In the genomic region with DNA sequence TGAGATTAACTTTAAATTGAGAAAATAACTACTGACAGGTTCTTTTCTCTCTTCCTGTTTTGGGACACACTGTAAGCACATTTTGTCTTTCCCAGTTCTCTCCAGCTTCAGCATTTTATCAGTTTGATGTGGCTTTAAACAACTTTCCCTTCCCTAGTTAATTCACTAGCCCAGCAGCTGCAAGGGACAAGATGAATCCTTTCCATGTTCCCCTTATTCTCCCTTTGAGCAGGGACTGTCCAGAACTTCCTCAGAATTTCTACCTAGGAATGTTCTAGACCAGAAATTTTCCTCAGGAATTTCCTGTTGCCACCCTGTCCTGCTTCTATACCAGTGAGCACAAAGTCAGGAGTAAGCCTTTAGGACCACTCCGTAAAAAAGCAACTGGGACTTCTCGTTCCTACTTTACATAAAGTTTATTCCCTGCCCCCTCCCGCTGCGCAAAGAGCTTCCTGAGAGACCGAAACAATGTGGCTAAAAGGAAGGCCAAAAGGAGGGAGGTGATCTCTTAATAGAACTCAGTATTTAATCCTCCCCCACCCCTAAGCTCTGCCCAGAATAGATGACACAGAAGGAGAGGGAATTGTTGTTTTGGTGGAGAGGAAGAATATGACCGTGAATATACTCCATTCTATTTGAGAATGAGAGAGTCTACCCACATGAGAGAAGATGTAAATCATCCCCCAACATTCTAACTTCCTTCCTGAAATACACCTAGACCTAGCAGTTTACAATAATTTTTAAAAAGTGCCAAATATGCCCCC, we compare ENCODE assay signal across 8 cellular contexts.
DNase-seq lines count a peak whose midpoint lies in the region; ATAC-seq and TF ChIP-seq lines count a peak whose summit lies in the region.

No MANE protein-coding gene starts in this region.

- H3K9me3 Mint-ChIP-seq in activated T-cell treated with anti-CD3 and anti-CD28 coated beads, Interleukin-2, amount 50 U/mL, for 72 hours: no peaks in the 10 kb centered on the region
- peaks cover 0 to 5% (median under 1%) of the 10 kb centered on the region in 6 donors for H3K9me3 Mint-ChIP-seq in immature natural killer cell

- peak overlapping the region; percentile 75 for H3K27ac Mint-ChIP-seq in activated T-cell treated with anti-CD3 and anti-CD28 coated beads, Interleukin-2, amount 50 U/mL, for 72 hours
- no peak overlapping the region for H3K27ac Mint-ChIP-seq in immature natural killer cell

- ATAC-seq in activated T-cell treated with anti-CD3 and anti-CD28 coated beads, Interleukin-2, amount 50 U/mL, for 72 hours (replicated peaks in 1 of 2): peak; percentile 30 to 36
- ATAC-seq in upper lobe of right lung (peak; percentile 21), HG03039 (IDR thresholded peaks at IDR 0.05; ENCODE audit: unreplicated experiment) (no peak), HG03442 (IDR thresholded peaks at IDR 0.05; ENCODE audit: unreplicated experiment) (no peak), GM21529 (IDR thresholded peaks at IDR 0.05; ENCODE audit: unreplicated experiment) (no peak)

- intact Hi-C loops in ascending aorta (cut with DNase I) (no loop called here), upper lobe of right lung (cut with DNase I) (no loop called here)

- H3K36me3 ChIP-seq in ascending aorta (no peaks in the 10 kb centered on the region), upper lobe of right lung (no peaks in the 10 kb centered on the region)

- H3K27ac ChIP-seq in ascending aorta (peak overlapping the region; percentile 52 to 73), upper lobe of right lung (peak overlapping the region; percentile 40)

- peak overlapping the region; percentile 54 to 68 for H3K4me3 Mint-ChIP-seq in activated T-cell treated with anti-CD3 and anti-CD28 coated beads, Interleukin-2, amount 50 U/mL, for 72 hours
- H3K4me3 Mint-ChIP-seq in immature natural killer cell: peak overlapping the region in 4 of 5 donors; percentile 8 to 66 (median 34)

- no peaks in the 10 kb centered on the region for H3K27me3 Mint-ChIP-seq in activated T-cell treated with anti-CD3 and anti-CD28 coated beads, Interleukin-2, amount 50 U/mL, for 72 hours (ENCODE audit: low read depth)
- peaks cover 2 to 7% (median 2%) of the 10 kb centered on the region in 3 donors for H3K27me3 Mint-ChIP-seq in immature natural killer cell (ENCODE audit: low read depth in 3 of 3)

- H3K4me3 ChIP-seq in ascending aorta (peak overlapping the region in 1 of 2 donors; percentile 13), upper lobe of right lung (no peak overlapping the region)

- no peaks in the 10 kb centered on the region for H3K36me3 Mint-ChIP-seq in activated T-cell treated with anti-CD3 and anti-CD28 coated beads, Interleukin-2, amount 50 U/mL, for 72 hours (ENCODE audit: insufficient read depth in 2 of 2)
- no peaks in the 10 kb centered on the region for H3K36me3 Mint-ChIP-seq in immature natural killer cell

- H3K4me1 ChIP-seq in ascending aorta: peaks cover 0 to 8% of the 10 kb centered on the region in 2 donors
- peaks cover 7% of the 10 kb centered on the region for H3K4me1 ChIP-seq in upper lobe of right lung

- no peak for DNase-seq in activated T-cell treated with anti-CD3 and anti-CD28 coated beads, Interleukin-2, amount 50 U/mL, for 72 hours
- DNase-seq in activated T-cell treated with anti-CD3 and anti-CD28 coated beads for 4 hours (no peak), ascending aorta (ENCODE audit: low spot score in 2 of 2) (no peak), immature natural killer cell (no peak), upper lobe of right lung (no peak)

- TF ChIP-seq CTCF in ascending aorta (IDR thresholded peaks at IDR 0.05): no peak
- no peak for TF ChIP-seq CTCF in upper lobe of right lung (IDR thresholded peaks at IDR 0.05)

- H3K4me1 Mint-ChIP-seq in activated T-cell treated with anti-CD3 and anti-CD28 coated beads, Interleukin-2, amount 50 U/mL, for 72 hours (ENCODE audit: low read depth): peaks cover 25% of the 10 kb centered on the region
- peaks cover 0 to 16% of the 10 kb centered on the region in 2 donors for H3K4me1 Mint-ChIP-seq in immature natural killer cell

- H3K27me3 ChIP-seq in ascending aorta: no peaks in the 10 kb centered on the region
- no peaks in the 10 kb centered on the region for H3K27me3 ChIP-seq in upper lobe of right lung

- H3K9me3 ChIP-seq in ascending aorta (no peaks in the 10 kb centered on the region), upper lobe of right lung (no peaks in the 10 kb centered on the region)

Comparison
In these comparisons a context has a peak if more than half of its experiments do, and no peak if none do; other contexts are left out.
1. ATAC-seq: peak in activated T-cell treated with anti-CD3 and anti-CD28 coated beads, Interleukin-2, amount 50 U/mL, for 72 hours (2 of 2) and upper lobe of right lung (single experiment); none in HG03039 (single experiment), HG03442 (single experiment) and GM21529 (single experiment).